In the genomic region with DNA sequence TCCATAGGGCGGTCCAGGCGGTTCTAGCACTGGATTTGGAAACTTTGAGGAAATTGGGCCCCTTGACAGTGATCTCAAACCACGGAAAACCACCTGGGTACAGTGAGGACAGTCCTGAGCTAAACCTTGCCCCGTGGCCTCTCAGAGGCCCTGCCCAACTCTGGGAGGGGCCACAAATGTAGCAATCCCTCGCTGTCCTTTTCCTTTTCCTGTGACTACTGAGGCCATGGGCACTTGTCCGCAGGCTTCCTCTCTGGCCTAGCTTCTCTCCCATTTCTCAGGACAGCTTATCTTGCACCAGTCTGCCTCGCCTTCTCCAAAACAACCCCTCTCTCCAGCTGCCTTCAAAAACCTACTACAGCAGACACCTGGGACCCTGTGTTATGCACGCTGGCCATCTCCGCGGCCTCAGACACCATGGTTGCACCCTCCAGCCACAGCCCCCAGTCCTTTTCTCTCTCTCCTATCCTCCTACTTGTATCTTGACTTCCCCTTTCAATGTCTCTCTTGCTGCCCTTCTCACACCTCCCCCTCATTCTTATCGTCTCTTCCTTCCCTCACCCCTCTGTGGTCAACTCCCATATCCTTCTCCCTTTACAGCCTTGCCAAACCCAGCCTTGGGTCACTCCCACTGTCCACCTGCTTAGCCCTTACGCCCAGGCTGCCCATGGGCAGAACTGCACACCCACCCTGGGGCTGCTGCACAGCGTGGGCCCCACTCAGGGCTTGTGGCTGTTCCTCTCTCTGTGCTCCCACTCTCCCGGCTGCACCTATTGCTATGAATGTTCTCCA, we compare ENCODE assay signal across 1 cellular context.
A peak's percentile ranks its signal among the peaks of the same experiment; 100 is the strongest.
TF ChIP-seq lines count a peak whose summit lies in the region.

No MANE protein-coding gene starts in this region.

TF ChIP-seq in K562, 482 proteins besides CTCF, POLR2A, EP300 and RAD21 (continued from another document and continues in another):
- TF ChIP-seq, protein P1, sequence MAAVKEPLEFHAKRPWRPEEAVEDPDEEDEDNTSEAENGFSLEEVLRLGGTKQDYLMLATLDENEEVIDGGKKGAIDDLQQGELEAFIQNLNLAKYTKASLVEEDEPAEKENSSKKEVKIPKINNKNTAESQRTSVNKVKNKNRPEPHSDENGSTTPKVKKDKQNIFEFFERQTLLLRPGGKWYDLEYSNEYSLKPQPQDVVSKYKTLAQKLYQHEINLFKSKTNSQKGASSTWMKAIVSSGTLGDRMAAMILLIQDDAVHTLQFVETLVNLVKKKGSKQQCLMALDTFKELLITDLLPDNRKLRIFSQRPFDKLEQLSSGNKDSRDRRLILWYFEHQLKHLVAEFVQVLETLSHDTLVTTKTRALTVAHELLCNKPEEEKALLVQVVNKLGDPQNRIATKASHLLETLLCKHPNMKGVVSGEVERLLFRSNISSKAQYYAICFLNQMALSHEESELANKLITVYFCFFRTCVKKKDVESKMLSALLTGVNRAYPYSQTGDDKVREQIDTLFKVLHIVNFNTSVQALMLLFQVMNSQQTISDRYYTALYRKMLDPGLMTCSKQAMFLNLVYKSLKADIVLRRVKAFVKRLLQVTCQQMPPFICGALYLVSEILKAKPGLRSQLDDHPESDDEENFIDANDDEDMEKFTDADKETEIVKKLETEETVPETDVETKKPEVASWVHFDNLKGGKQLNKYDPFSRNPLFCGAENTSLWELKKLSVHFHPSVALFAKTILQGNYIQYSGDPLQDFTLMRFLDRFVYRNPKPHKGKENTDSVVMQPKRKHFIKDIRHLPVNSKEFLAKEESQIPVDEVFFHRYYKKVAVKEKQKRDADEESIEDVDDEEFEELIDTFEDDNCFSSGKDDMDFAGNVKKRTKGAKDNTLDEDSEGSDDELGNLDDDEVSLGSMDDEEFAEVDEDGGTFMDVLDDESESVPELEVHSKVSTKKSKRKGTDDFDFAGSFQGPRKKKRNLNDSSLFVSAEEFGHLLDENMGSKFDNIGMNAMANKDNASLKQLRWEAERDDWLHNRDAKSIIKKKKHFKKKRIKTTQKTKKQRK (IDR thresholded peaks at IDR 0.05; ENCODE audit: borderline replicate concordance, low read depth, low read length), result no peak
- TF ChIP-seq ATF1 (CRISPR knock-in tag; IDR thresholded peaks at IDR 0.05) (no peak), ATF1 (tag; IDR thresholded peaks at IDR 0.05) (peak; percentile 8; the same call in 1 of the 2 replicates), BRF1 (IDR thresholded peaks at IDR 0.05; ENCODE audit: borderline replicate concordance, extremely low read depth, insufficient read length) (no peak), TCFL5 (CRISPR knock-in tag; conservative IDR thresholded peaks at IDR 0.05) (no peak), IRF2 (CRISPR knock-in tag; IDR thresholded peaks at IDR 0.05) (no peak), ZNF41 (CRISPR knock-in tag; conservative IDR thresholded peaks at IDR 0.05) (no peak), RHOXF2B (CRISPR knock-in tag; conservative IDR thresholded peaks at IDR 0.05) (no peak), NFRKB (IDR thresholded peaks at IDR 0.05; ENCODE audit: low read depth) (peak; percentile 70), IFI16 (CRISPR knock-in tag; IDR thresholded peaks at IDR 0.05) (no peak), NFATC3 (IDR thresholded peaks at IDR 0.05) (no peak), ZNF384 (IDR thresholded peaks at IDR 0.05; ENCODE audit: low read depth, low read length) (no peak), PHF8 (IDR thresholded peaks at IDR 0.05; ENCODE audit: borderline replicate concordance, low read length) (peak; percentile 48; the same call in 1 of the 2 replicates), PURB (CRISPR knock-in tag; IDR thresholded peaks at IDR 0.05; ENCODE audit: low read depth) (no peak), MXI1 (IDR thresholded peaks at IDR 0.05; ENCODE audit: low read depth, low read length) (no peak), SMAD1 (IDR thresholded peaks at IDR 0.05; ENCODE audit: low read depth, low read length, partially characterized antibody) (no peak), KAT2B (IDR thresholded peaks at IDR 0.05; ENCODE audit: low read depth, low read length) (no peak), TCF7L2 (IDR thresholded peaks at IDR 0.05; ENCODE audit: low read depth, low read length) (no peak)
- TF ChIP-seq, protein P2, sequence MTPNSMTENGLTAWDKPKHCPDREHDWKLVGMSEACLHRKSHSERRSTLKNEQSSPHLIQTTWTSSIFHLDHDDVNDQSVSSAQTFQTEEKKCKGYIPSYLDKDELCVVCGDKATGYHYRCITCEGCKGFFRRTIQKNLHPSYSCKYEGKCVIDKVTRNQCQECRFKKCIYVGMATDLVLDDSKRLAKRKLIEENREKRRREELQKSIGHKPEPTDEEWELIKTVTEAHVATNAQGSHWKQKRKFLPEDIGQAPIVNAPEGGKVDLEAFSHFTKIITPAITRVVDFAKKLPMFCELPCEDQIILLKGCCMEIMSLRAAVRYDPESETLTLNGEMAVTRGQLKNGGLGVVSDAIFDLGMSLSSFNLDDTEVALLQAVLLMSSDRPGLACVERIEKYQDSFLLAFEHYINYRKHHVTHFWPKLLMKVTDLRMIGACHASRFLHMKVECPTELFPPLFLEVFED (CRISPR knock-in tag; conservative IDR thresholded peaks at IDR 0.05), result peak; percentile 80; the same call in 1 of the 2 replicates
- TF ChIP-seq, protein P3, sequence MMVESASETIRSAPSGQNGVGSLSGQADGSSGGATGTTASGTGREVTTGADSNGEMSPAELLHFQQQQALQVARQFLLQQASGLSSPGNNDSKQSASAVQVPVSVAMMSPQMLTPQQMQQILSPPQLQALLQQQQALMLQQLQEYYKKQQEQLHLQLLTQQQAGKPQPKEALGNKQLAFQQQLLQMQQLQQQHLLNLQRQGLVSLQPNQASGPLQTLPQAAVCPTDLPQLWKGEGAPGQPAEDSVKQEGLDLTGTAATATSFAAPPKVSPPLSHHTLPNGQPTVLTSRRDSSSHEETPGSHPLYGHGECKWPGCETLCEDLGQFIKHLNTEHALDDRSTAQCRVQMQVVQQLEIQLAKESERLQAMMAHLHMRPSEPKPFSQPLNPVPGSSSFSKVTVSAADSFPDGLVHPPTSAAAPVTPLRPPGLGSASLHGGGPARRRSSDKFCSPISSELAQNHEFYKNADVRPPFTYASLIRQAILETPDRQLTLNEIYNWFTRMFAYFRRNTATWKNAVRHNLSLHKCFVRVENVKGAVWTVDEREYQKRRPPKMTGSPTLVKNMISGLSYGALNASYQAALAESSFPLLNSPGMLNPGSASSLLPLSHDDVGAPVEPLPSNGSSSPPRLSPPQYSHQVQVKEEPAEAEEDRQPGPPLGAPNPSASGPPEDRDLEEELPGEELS (CRISPR knock-in tag; IDR thresholded peaks at IDR 0.05; ENCODE audit: borderline replicate concordance), result no peak
- TF ChIP-seq, protein P4, sequence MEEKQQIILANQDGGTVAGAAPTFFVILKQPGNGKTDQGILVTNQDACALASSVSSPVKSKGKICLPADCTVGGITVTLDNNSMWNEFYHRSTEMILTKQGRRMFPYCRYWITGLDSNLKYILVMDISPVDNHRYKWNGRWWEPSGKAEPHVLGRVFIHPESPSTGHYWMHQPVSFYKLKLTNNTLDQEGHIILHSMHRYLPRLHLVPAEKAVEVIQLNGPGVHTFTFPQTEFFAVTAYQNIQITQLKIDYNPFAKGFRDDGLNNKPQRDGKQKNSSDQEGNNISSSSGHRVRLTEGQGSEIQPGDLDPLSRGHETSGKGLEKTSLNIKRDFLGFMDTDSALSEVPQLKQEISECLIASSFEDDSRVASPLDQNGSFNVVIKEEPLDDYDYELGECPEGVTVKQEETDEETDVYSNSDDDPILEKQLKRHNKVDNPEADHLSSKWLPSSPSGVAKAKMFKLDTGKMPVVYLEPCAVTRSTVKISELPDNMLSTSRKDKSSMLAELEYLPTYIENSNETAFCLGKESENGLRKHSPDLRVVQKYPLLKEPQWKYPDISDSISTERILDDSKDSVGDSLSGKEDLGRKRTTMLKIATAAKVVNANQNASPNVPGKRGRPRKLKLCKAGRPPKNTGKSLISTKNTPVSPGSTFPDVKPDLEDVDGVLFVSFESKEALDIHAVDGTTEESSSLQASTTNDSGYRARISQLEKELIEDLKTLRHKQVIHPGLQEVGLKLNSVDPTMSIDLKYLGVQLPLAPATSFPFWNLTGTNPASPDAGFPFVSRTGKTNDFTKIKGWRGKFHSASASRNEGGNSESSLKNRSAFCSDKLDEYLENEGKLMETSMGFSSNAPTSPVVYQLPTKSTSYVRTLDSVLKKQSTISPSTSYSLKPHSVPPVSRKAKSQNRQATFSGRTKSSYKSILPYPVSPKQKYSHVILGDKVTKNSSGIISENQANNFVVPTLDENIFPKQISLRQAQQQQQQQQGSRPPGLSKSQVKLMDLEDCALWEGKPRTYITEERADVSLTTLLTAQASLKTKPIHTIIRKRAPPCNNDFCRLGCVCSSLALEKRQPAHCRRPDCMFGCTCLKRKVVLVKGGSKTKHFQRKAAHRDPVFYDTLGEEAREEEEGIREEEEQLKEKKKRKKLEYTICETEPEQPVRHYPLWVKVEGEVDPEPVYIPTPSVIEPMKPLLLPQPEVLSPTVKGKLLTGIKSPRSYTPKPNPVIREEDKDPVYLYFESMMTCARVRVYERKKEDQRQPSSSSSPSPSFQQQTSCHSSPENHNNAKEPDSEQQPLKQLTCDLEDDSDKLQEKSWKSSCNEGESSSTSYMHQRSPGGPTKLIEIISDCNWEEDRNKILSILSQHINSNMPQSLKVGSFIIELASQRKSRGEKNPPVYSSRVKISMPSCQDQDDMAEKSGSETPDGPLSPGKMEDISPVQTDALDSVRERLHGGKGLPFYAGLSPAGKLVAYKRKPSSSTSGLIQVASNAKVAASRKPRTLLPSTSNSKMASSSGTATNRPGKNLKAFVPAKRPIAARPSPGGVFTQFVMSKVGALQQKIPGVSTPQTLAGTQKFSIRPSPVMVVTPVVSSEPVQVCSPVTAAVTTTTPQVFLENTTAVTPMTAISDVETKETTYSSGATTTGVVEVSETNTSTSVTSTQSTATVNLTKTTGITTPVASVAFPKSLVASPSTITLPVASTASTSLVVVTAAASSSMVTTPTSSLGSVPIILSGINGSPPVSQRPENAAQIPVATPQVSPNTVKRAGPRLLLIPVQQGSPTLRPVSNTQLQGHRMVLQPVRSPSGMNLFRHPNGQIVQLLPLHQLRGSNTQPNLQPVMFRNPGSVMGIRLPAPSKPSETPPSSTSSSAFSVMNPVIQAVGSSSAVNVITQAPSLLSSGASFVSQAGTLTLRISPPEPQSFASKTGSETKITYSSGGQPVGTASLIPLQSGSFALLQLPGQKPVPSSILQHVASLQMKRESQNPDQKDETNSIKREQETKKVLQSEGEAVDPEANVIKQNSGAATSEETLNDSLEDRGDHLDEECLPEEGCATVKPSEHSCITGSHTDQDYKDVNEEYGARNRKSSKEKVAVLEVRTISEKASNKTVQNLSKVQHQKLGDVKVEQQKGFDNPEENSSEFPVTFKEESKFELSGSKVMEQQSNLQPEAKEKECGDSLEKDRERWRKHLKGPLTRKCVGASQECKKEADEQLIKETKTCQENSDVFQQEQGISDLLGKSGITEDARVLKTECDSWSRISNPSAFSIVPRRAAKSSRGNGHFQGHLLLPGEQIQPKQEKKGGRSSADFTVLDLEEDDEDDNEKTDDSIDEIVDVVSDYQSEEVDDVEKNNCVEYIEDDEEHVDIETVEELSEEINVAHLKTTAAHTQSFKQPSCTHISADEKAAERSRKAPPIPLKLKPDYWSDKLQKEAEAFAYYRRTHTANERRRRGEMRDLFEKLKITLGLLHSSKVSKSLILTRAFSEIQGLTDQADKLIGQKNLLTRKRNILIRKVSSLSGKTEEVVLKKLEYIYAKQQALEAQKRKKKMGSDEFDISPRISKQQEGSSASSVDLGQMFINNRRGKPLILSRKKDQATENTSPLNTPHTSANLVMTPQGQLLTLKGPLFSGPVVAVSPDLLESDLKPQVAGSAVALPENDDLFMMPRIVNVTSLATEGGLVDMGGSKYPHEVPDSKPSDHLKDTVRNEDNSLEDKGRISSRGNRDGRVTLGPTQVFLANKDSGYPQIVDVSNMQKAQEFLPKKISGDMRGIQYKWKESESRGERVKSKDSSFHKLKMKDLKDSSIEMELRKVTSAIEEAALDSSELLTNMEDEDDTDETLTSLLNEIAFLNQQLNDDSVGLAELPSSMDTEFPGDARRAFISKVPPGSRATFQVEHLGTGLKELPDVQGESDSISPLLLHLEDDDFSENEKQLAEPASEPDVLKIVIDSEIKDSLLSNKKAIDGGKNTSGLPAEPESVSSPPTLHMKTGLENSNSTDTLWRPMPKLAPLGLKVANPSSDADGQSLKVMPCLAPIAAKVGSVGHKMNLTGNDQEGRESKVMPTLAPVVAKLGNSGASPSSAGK (IDR thresholded peaks at IDR 0.05), result peak; percentile 90
- TF ChIP-seq, protein P5, sequence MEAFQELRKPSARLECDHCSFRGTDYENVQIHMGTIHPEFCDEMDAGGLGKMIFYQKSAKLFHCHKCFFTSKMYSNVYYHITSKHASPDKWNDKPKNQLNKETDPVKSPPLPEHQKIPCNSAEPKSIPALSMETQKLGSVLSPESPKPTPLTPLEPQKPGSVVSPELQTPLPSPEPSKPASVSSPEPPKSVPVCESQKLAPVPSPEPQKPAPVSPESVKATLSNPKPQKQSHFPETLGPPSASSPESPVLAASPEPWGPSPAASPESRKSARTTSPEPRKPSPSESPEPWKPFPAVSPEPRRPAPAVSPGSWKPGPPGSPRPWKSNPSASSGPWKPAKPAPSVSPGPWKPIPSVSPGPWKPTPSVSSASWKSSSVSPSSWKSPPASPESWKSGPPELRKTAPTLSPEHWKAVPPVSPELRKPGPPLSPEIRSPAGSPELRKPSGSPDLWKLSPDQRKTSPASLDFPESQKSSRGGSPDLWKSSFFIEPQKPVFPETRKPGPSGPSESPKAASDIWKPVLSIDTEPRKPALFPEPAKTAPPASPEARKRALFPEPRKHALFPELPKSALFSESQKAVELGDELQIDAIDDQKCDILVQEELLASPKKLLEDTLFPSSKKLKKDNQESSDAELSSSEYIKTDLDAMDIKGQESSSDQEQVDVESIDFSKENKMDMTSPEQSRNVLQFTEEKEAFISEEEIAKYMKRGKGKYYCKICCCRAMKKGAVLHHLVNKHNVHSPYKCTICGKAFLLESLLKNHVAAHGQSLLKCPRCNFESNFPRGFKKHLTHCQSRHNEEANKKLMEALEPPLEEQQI (IDR thresholded peaks at IDR 0.05), result no peak
- TF ChIP-seq, protein P6, sequence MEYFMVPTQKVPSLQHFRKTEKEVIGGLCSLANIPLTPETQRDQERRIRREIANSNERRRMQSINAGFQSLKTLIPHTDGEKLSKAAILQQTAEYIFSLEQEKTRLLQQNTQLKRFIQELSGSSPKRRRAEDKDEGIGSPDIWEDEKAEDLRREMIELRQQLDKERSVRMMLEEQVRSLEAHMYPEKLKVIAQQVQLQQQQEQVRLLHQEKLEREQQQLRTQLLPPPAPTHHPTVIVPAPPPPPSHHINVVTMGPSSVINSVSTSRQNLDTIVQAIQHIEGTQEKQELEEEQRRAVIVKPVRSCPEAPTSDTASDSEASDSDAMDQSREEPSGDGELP (CRISPR knock-in tag; IDR thresholded peaks at IDR 0.05; ENCODE audit: borderline replicate concordance), result peak; percentile 55; the same call in 1 of the 2 replicates
- TF ChIP-seq, protein P7, sequence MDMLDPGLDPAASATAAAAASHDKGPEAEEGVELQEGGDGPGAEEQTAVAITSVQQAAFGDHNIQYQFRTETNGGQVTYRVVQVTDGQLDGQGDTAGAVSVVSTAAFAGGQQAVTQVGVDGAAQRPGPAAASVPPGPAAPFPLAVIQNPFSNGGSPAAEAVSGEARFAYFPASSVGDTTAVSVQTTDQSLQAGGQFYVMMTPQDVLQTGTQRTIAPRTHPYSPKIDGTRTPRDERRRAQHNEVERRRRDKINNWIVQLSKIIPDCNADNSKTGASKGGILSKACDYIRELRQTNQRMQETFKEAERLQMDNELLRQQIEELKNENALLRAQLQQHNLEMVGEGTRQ (CRISPR knock-in tag; IDR thresholded peaks at IDR 0.05), result no peak
